8 cellular contexts compared by ENCODE assay signal in genomic region chr19:19866599-19867248, GRCh38. TPM values are rescaled to one million over a fixed set of nuclear protein-coding genes. Genes with fewer than 3 reads are reported as not detected.
DNase-seq lines count a peak whose midpoint lies in the region; ATAC-seq and TF ChIP-seq lines count a peak whose summit lies in the region.

No MANE protein-coding gene starts in this region.

- H3K36me3 ChIP-seq in tibial nerve, result peaks cover 0 to under 1% (median 0%) of the 10 kb centered on the region in 3 donors

- H3K9me3 ChIP-seq in tibial nerve, result no peaks in the 10 kb centered on the region

- H3K27me3 ChIP-seq in tibial nerve, result no peaks in the 10 kb centered on the region

- peak in 1 of 2 donors; percentile 2 for ATAC-seq in naive thymus-derived CD8-positive, alpha-beta T cell

- peaks cover 0 to 27% (median 10%) of the 10 kb centered on the region in 4 donors for H3K4me1 ChIP-seq in tibial nerve

- peak; percentile 47 for DNase-seq in DMS79 treated with DMSO at 0.1 percent for 48 hours (lab: John Stamatoyannopoulos, UW)
- DNase-seq in NCI-H1092 treated with DMSO at 0.1 percent for 48 hours (lab: John Stamatoyannopoulos, UW), result peak; percentile 20
- peak; percentile 9 for DNase-seq in activated CD8-positive, alpha-beta memory T cell treated with anti-CD3 and anti-CD28 coated beads, Interleukin-2, amount 50 U/mL, for 1 hour (ENCODE audit: extremely low read depth)
- no peak for DNase-seq in epithelial cell of proximal tubule (ENCODE audit: low read depth)
- DNase-seq in naive thymus-derived CD8-positive, alpha-beta T cell, result peak in 8 of 10 donors; percentile 13 to 67 (median 41)
- DNase-seq in tibial nerve (ENCODE audit: low spot score in 2 of 2), result no peak
- no peak for DNase-seq in DMS153 treated with DMSO at 0.1 percent for 48 hours (lab: John Stamatoyannopoulos, UW; ENCODE audit: unreplicated experiment)
- no peak for DNase-seq in NCI-H524 (lab: John Stamatoyannopoulos, UW)

- TF ChIP-seq EP300 in tibial nerve (IDR thresholded peaks at IDR 0.05), result no peak

- peaks cover 14 to 47% (median 34%) of the 10 kb centered on the region in 4 donors for H3K4me1 Mint-ChIP-seq in naive thymus-derived CD8-positive, alpha-beta T cell

- peak overlapping the region; percentile 75 to 96 (median 91) for H3K27ac ChIP-seq in tibial nerve

- POLR2A ChIA-PET in naive thymus-derived CD8-positive, alpha-beta T cell (lab: Charles Lee), result interaction anchor here (0.6 to 8.5 kb wide), 27 partner anchors 9 to 1969 kb away, joined by 3 to 136 read pairs (median 5); partner anchors contain the start of genes ATP13A1, GMIP, ZNF101 and ZNF14

- WGBS in tibial nerve, 2 donors, result 2% methylated on average over 23 of the region's 23 CpGs

- H3K27me3 Mint-ChIP-seq in naive thymus-derived CD8-positive, alpha-beta T cell, result no peaks in the 10 kb centered on the region

- H3K27ac Mint-ChIP-seq in naive thymus-derived CD8-positive, alpha-beta T cell, result peak overlapping the region; percentile 96 to 99 (median 99)

- H3K4me3 ChIP-seq in epithelial cell of proximal tubule (ENCODE audit: low read depth, low read length) (peak overlapping the region; percentile 67), tibial nerve (peak overlapping the region; percentile 65 to 86 (median 78))

- H3K36me3 Mint-ChIP-seq in naive thymus-derived CD8-positive, alpha-beta T cell, result peaks cover 0 to 9% (median 5%) of the 10 kb centered on the region in 3 donors

- TF ChIP-seq CTCF in epithelial cell of proximal tubule (conservative IDR thresholded peaks at IDR 0.05; ENCODE audit: low read depth, low read length) (no peak), tibial nerve (IDR thresholded peaks at IDR 0.05) (no peak)

- peaks cover 0 to 3% (median 0%) of the 10 kb centered on the region in 9 donors for H3K9me3 Mint-ChIP-seq in naive thymus-derived CD8-positive, alpha-beta T cell

- peak overlapping the region; percentile 99 to 100 (median 100) for H3K4me3 Mint-ChIP-seq in naive thymus-derived CD8-positive, alpha-beta T cell

- TF ChIP-seq POLR2A in tibial nerve (IDR thresholded peaks at IDR 0.05), result no peak

RNA-seq across cellular contexts. Expression of gene ZNF253, which starts 1.0 kb away (rescaled TPM):
- total RNA-seq in epithelial cell of proximal tubule (6.9 and 8.1 TPM in 2 replicates), tibial nerve (10 to 100 TPM in 3 of 4 donors, 1 to 10 TPM in 1; 9.0 to 19.0 (median 10.7) TPM)
- total RNA-seq in naive thymus-derived CD8-positive, alpha-beta T cell, result 10 to 100 TPM; 36.8 to 37.5 TPM
- 1 to 10 TPM; 7.1 to 9.4 (median 8.9) TPM for polyA plus RNA-seq in naive thymus-derived CD8-positive, alpha-beta T cell

RNA-seq across cellular contexts. Expression of gene ZNF93, which starts 34.0 kb away (rescaled TPM):
- 10.7 and 14.4 TPM in 2 replicates for total RNA-seq in epithelial cell of proximal tubule
- 10 to 100 TPM; 11.7 to 12.5 TPM for total RNA-seq in naive thymus-derived CD8-positive, alpha-beta T cell
- polyA plus RNA-seq in naive thymus-derived CD8-positive, alpha-beta T cell, result 10 to 100 TPM in 2 of 3 donors, 1 to 10 TPM in 1; 7.7 to 11.5 (median 11.2) TPM
- 1 to 10 TPM; 1.5 to 5.4 (median 4.0) TPM for total RNA-seq in tibial nerve

RNA-seq across cellular contexts. Expression of gene ZNF506, which starts 45.2 kb away (rescaled TPM):
- 10.4 and 12.8 TPM in 2 replicates for total RNA-seq in epithelial cell of proximal tubule
- 10 to 100 TPM; 85.5 to 98.7 TPM for total RNA-seq in naive thymus-derived CD8-positive, alpha-beta T cell
- polyA plus RNA-seq in naive thymus-derived CD8-positive, alpha-beta T cell, result 10 to 100 TPM; 23.4 to 29.6 (median 27.8) TPM
- 10 to 100 TPM; 29.4 to 50.0 (median 43.2) TPM for total RNA-seq in tibial nerve

Comparison
In these comparisons a context has a peak if more than half of its experiments do, and no peak if none do; other contexts are left out.
1. DNase-seq: peak in DMS79 treated with DMSO at 0.1 percent for 48 hours (single experiment), NCI-H1092 treated with DMSO at 0.1 percent for 48 hours (single experiment), activated CD8-positive, alpha-beta memory T cell treated with anti-CD3 and anti-CD28 coated beads, Interleukin-2, amount 50 U/mL, for 1 hour (single experiment) and naive thymus-derived CD8-positive, alpha-beta T cell (8 of 10); none in epithelial cell of proximal tubule (single experiment), tibial nerve (0 of 2), DMS153 treated with DMSO at 0.1 percent for 48 hours (single experiment) and NCI-H524 (0 of 2).